Comparison of ENCODE assay signal across 8 cellular contexts in the genomic region with DNA sequence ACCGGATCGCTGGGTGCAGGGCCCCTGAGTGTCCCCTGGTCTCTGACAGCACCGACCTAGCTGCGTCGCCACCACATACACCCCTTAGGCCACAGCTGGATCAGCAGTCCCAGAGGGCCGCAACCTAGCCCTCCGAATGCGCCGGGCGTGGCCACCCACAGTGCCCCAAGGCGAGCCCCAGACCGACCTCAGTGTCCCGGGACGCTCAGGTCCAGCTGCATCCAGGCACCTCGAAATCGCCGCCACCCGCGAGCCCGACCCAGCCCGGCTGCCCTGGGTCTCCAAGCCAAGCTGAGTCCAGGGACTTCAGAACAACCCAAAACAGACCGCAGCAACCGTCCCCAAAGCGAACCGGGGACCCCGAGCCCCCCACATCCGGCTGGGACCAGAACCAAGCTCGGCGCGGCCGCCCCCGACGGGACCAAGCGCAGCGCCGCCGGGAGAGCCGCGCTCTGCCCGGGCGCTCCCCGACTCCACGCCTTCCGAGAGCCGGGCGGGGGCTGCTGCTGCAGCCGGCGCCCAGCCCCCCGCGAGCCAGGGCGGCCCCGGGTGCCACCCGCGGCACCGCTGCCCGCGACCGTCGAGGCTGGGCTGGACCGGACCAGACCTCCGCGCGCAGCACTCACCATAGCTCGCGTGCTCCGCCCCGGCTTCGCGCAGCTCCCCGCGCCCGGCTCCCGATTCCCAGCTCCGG. TPM values are rescaled to one million over a fixed set of nuclear protein-coding genes. Genes with fewer than 3 reads are reported as not detected.
A peak's percentile ranks its signal among the peaks of the same experiment; 100 is the strongest.
DNase-seq lines count a peak whose midpoint lies in the region; ATAC-seq and TF ChIP-seq lines count a peak whose summit lies in the region.

No MANE protein-coding gene starts in this region.

- ATAC-seq in GM19452 (IDR thresholded peaks at IDR 0.05; ENCODE audit: unreplicated experiment) = peak; percentile 19
- peak; percentile 40 for ATAC-seq in aorta (ENCODE audit: low FRiP score)
- no peak for ATAC-seq in HG03460 (IDR thresholded peaks at IDR 0.05; ENCODE audit: unreplicated experiment)

- H3K9me3 ChIP-seq in KOPT-K1 (ENCODE audit: insufficient read depth, low read length, poor library complexity, severe bottlenecking) (no peaks in the 10 kb centered on the region), aorta (ENCODE audit: control insufficient read depth, low read length) (no peaks in the 10 kb centered on the region)

- H3K27ac Mint-ChIP-seq in mesothelial cell of epicardium = no peak overlapping the region

- peaks cover 27% of the 10 kb centered on the region for H3K4me1 Mint-ChIP-seq in mesothelial cell of epicardium

- H3K36me3 ChIP-seq in BJ (ENCODE audit: control insufficient read depth, insufficient read depth, low read length) (peaks cover 3% of the 10 kb centered on the region; the same call in 1 of the 2 replicates), KOPT-K1 (ENCODE audit: insufficient read depth, low read length) (no peaks in the 10 kb centered on the region), aorta (ENCODE audit: control insufficient read depth in 1 of 2, insufficient read depth in 2 of 2, low read length in 1 of 2) (no peaks in the 10 kb centered on the region)

- peaks cover 15% of the 10 kb centered on the region for H3K27me3 Mint-ChIP-seq in mesothelial cell of epicardium (ENCODE audit: low read depth)

- H3K27me3 ChIP-seq in BJ (ENCODE audit: control insufficient read depth, insufficient read depth, low read length) (no peaks in the 10 kb centered on the region), aorta (ENCODE audit: control insufficient read depth in 1 of 2, insufficient read depth in 2 of 2, low read length in 1 of 2) (no peaks in the 10 kb centered on the region)

- peak overlapping the region; percentile 85 for H3K4me3 ChIP-seq in BJ (ENCODE audit: low read depth, low read length)
- H3K4me3 ChIP-seq in cardiac fibroblast (replicated peaks in 1 of 2; ENCODE audit: low read depth in 2 of 2, low read length in 2 of 2) = peak overlapping the region; percentile 88 to 91
- H3K4me3 ChIP-seq in aorta (ENCODE audit: low read length in 2 of 2) = peak overlapping the region; percentile 78 to 86

- intact Hi-C loops in aorta (cut with DNase I) = loop anchor here in 1 of 2 donors (2.0 kb wide), 1 partner anchor 82 kb away; no protein-coding TSS in a partner anchor

- 1% methylated on average over 65 to 74 of the region's 74 CpGs for WGBS in aorta, 2 donors

- H3K4me3 Mint-ChIP-seq in mesothelial cell of epicardium = peak overlapping the region; percentile 77

- H3K27ac ChIP-seq in KOPT-K1 (ENCODE audit: low read depth, low read length, poor library complexity, severe bottlenecking) (peak overlapping the region; percentile 73), aorta (ENCODE audit: low read depth in 1 of 2, low read length in 2 of 2) (peak overlapping the region; percentile 79 to 87)

- CTCF ChIA-PET in BJ (lab: Yijun Ruan, JAX) = interaction anchor here (0.7 to 1.9 kb wide), 15 partner anchors 10 to 648 kb away, joined by 3 to 15 read pairs (median 4); no protein-coding TSS in a partner anchor

- DNase-seq in BJ (ENCODE audit: low read depth) (no peak), cardiac fibroblast (ENCODE audit: low read depth in 2 of 2) (no peak), mesothelial cell of epicardium (ENCODE audit: low spot score in 2 of 2, unreplicated experiment in 2 of 2) (no peak), aorta (peak; percentile 56 to 84), NCI-H1105 (lab: John Stamatoyannopoulos, UW) (no peak)

- peaks cover 0 to 2% of the 10 kb centered on the region in 2 donors for H3K4me1 ChIP-seq in aorta (ENCODE audit: control insufficient read depth in 1 of 2, insufficient read depth in 2 of 2, low read length in 2 of 2)

- no peaks in the 10 kb centered on the region for H3K36me3 Mint-ChIP-seq in mesothelial cell of epicardium

- H3K9me3 Mint-ChIP-seq in mesothelial cell of epicardium = no peaks in the 10 kb centered on the region

- POLR2A ChIA-PET in BJ (lab: Charles Lee) = no interaction called here

- no peak for TF ChIP-seq CTCF in BJ (IDR thresholded peaks at IDR 0.05; ENCODE audit: insufficient read depth, low read depth, low read length)
- TF ChIP-seq CTCF in cardiac fibroblast (IDR thresholded peaks at IDR 0.05; ENCODE audit: low read depth, low read length) = no peak
- TF ChIP-seq CTCF in mesothelial cell of epicardium (IDR thresholded peaks at IDR 0.05; ENCODE audit: unreplicated experiment) = no peak

RNA-seq across cellular contexts. Expression of a gene that starts 54.6 kb away (rescaled TPM):
- polyA plus RNA-seq in BJ (2011; rRNA removed) = 70.7 and 150 TPM in 2 replicates
- polyA minus RNA-seq in BJ (2011; rRNA and poly(A)+ RNA removed) = 47.0 and 47.5 TPM in 2 replicates
- 39.3 to 41.8 TPM (median 41.1 TPM) in 3 replicates for total RNA-seq in mesothelial cell of epicardium
- 100 to 1,000 TPM; 135 to 155 TPM for total RNA-seq in aorta
- 100 to 1,000 TPM in 1 of 2 donors, 10 to 100 TPM in 1; 12.1 to 112 TPM for polyA plus RNA-seq in aorta

Comparison
In these comparisons a context has a peak if more than half of its experiments do, and no peak if none do; other contexts are left out.
1. DNase-seq: peak in aorta (2 of 2); none in BJ (single experiment), cardiac fibroblast (0 of 2), mesothelial cell of epicardium (0 of 2) and NCI-H1105 (single experiment).
2. Peak in every context shown above with its lines, with median percentiles within 50 percentile points of each other: H3K4me3 ChIP-seq.